Comparison of ENCODE assay signal across 8 cellular contexts in genomic region chr3:129607391-129608068, GRCh38. TPM values are rescaled to one million over a fixed set of nuclear protein-coding genes. Genes with fewer than 3 reads are reported as not detected.
DNase-seq lines count a peak whose midpoint lies in the region; ATAC-seq and TF ChIP-seq lines count a peak whose summit lies in the region.

No MANE protein-coding gene starts in this region.

- peak overlapping the region; percentile 77 for H3K4me3 Mint-ChIP-seq in activated T-helper 2 cell treated with anti-CD3 and anti-CD28 coated beads, Interferon-gamma antibody, Interleukin-2, Interleukin-4, amounts not matched to agents 10 μg/mL and 5 μg/mL and 100 μg/mL, durations not matched to agents 14 hours and 24 hours and 36 hours (ENCODE audit: low read depth)

- H3K4me1 ChIP-seq in HEK293 (ENCODE audit: control insufficient read depth, insufficient read depth, low read length) (0 out of 2 replicates have a peak, but pooled peaks cover 3% of the 10 kb centered on the region), iPS DF 6.9 (ENCODE audit: control insufficient read depth, insufficient read depth, low read length) (peaks cover 21% of the 10 kb centered on the region), skeletal muscle tissue (ENCODE audit: control insufficient read depth in 3 of 3, insufficient read depth in 3 of 3, low read length in 3 of 3) (peaks cover 58 to 73% (median 67%) of the 10 kb centered on the region in 3 donors)

- H3K9me3 Mint-ChIP-seq in activated T-helper 2 cell treated with anti-CD3 and anti-CD28 coated beads, Interferon-gamma antibody, Interleukin-2, Interleukin-4, amounts not matched to agents 10 μg/mL and 5 μg/mL and 100 μg/mL, durations not matched to agents 14 hours and 24 hours and 36 hours, result no peaks in the 10 kb centered on the region

- H3K27me3 Mint-ChIP-seq in activated T-helper 2 cell treated with anti-CD3 and anti-CD28 coated beads, Interferon-gamma antibody, Interleukin-2, Interleukin-4, amounts not matched to agents 10 μg/mL and 5 μg/mL and 100 μg/mL, durations not matched to agents 14 hours and 24 hours and 36 hours (ENCODE audit: low read depth), result peaks cover 45% of the 10 kb centered on the region

- H3K27ac ChIP-seq in HEK293 (ENCODE audit: extremely low read depth, low read depth, low read length), result no peak overlapping the region
- H3K27ac ChIP-seq in iPS DF 6.9 (ENCODE audit: low read length), result no peak overlapping the region
- H3K27ac ChIP-seq in skeletal muscle tissue (ENCODE audit: low read depth, low read length), result peak overlapping the region; percentile 92

- no peak for DNase-seq in activated T-helper 2 cell treated with anti-CD3 and anti-CD28 coated beads, Interferon-gamma antibody, Interleukin-2, Interleukin-4, amounts not matched to agents 10 μg/mL and 5 μg/mL and 100 μg/mL, durations not matched to agents 14 hours and 24 hours and 36 hours (ENCODE audit: low spot score)
- no peak for DNase-seq in iPS DF 6.9 (ENCODE audit: low read depth, low spot score)
- DNase-seq in NCI-H187 (lab: John Stamatoyannopoulos, UW), result no peak
- no peak for DNase-seq in NCI-H446 treated with DMSO at 0.1 percent for 48 hours (lab: John Stamatoyannopoulos, UW)

- ATAC-seq in GM21619 (IDR thresholded peaks at IDR 0.05; ENCODE audit: unreplicated experiment) (no peak), HG03457 (IDR thresholded peaks at IDR 0.05; ENCODE audit: unreplicated experiment) (no peak)

- H3K4me1 Mint-ChIP-seq in activated T-helper 2 cell treated with anti-CD3 and anti-CD28 coated beads, Interferon-gamma antibody, Interleukin-2, Interleukin-4, amounts not matched to agents 10 μg/mL and 5 μg/mL and 100 μg/mL, durations not matched to agents 14 hours and 24 hours and 36 hours (ENCODE audit: low read depth), result peaks cover 10% of the 10 kb centered on the region

- H3K9ac ChIP-seq in skeletal muscle tissue (ENCODE audit: low read depth in 1 of 3, low read length in 3 of 3), result peak overlapping the region; percentile 67 to 74 (median 68)

- H3K36me3 ChIP-seq in HEK293 (ENCODE audit: control insufficient read depth in 2 of 2, insufficient read depth in 1 of 2, low read length in 2 of 2), result no peaks in the 10 kb centered on the region
- no peaks in the 10 kb centered on the region for H3K36me3 ChIP-seq in iPS DF 6.9 (ENCODE audit: control insufficient read depth, insufficient read depth, low read length)
- H3K36me3 ChIP-seq in skeletal muscle tissue (ENCODE audit: control insufficient read depth in 3 of 3, insufficient read depth in 3 of 3, low read length in 3 of 3), result peaks cover 0 to 4% (median 0%) of the 10 kb centered on the region in 3 donors

- intact Hi-C loops in activated T-helper 2 cell treated with anti-CD3 and anti-CD28 coated beads, Interferon-gamma antibody, Interleukin-2, Interleukin-4, amounts not matched to agents 10 μg/mL and 5 μg/mL and 100 μg/mL, durations not matched to agents 14 hours and 24 hours and 36 hours (cut with micrococcal nuclease), result loop anchor here (5.0 kb wide), 1 partner anchor 285 kb away; the partner anchor contains the start of gene TMCC1

- TF ChIP-seq CTCF in HEK293 (tag by site-specific recombination; IDR thresholded peaks at IDR 0.05), result no peak

- no CpG with 5 or more reads among the region's 18 CpGs for WGBS in iPS DF 6.9 (ENCODE audit: insufficient coverage, insufficient read length)

- no peak overlapping the region for H3K27ac Mint-ChIP-seq in activated T-helper 2 cell treated with anti-CD3 and anti-CD28 coated beads, Interferon-gamma antibody, Interleukin-2, Interleukin-4, amounts not matched to agents 10 μg/mL and 5 μg/mL and 100 μg/mL, durations not matched to agents 14 hours and 24 hours and 36 hours

- CTCF ChIA-PET in HEK293 (lab: Yijun Ruan, JAX), result no interaction called here

- H3K27me3 ChIP-seq in iPS DF 6.9 (ENCODE audit: control insufficient read depth, insufficient read depth, low read length), result peaks cover 6% of the 10 kb centered on the region; the same call in 1 of the 2 replicates
- H3K27me3 ChIP-seq in skeletal muscle tissue (ENCODE audit: control insufficient read depth in 3 of 3, insufficient read depth in 3 of 3, low read length in 3 of 3), result peaks cover 0 to 14% (median 13%) of the 10 kb centered on the region in 3 donors

- POLR2A ChIA-PET in HEK293 (lab: Yijun Ruan, JAX), result no interaction called here

- H3K4me3 ChIP-seq in HEK293 (ENCODE audit: low read depth, low read length), result peak overlapping the region; percentile 35
- peak overlapping the region; percentile 57; the same call in 1 of the 2 replicates for H3K4me3 ChIP-seq in iPS DF 6.9 (ENCODE audit: low read length)
- peak overlapping the region; percentile 58 to 67 (median 59) for H3K4me3 ChIP-seq in skeletal muscle tissue (ENCODE audit: low read length in 3 of 3)

- no peaks in the 10 kb centered on the region for H3K9me3 ChIP-seq in HEK293 (ENCODE audit: control insufficient read depth, insufficient read depth, low read depth, low read length)
- H3K9me3 ChIP-seq in iPS DF 6.9 (ENCODE audit: control insufficient read depth, insufficient read depth, low read length), result no peaks in the 10 kb centered on the region
- no peaks in the 10 kb centered on the region for H3K9me3 ChIP-seq in skeletal muscle tissue (ENCODE audit: control insufficient read depth in 3 of 3, low read length in 3 of 3)

- H3K36me3 Mint-ChIP-seq in activated T-helper 2 cell treated with anti-CD3 and anti-CD28 coated beads, Interferon-gamma antibody, Interleukin-2, Interleukin-4, amounts not matched to agents 10 μg/mL and 5 μg/mL and 100 μg/mL, durations not matched to agents 14 hours and 24 hours and 36 hours (ENCODE audit: low read depth), result no peaks in the 10 kb centered on the region

TF ChIP-seq in HEK293, 187 proteins besides CTCF, POLR2A, EP300 and RAD21:
- TF ChIP-seq ZNF16 (tag by site-specific recombination; IDR thresholded peaks at IDR 0.05; ENCODE audit: low read depth) (no peak), ZNF626 (tag by site-specific recombination; IDR thresholded peaks at IDR 0.05) (no peak), ZNF366 (tag by site-specific recombination; conservative IDR thresholded peaks at IDR 0.05) (peak; percentile 45; the same call in 1 of the 2 replicates), ZNF114 (tag by site-specific recombination; IDR thresholded peaks at IDR 0.05) (no peak), PRDM4 (tag by site-specific recombination; IDR thresholded peaks at IDR 0.05) (no peak), ZNF426 (tag by site-specific recombination; IDR thresholded peaks at IDR 0.05) (no peak)

RNA-seq across cellular contexts. Expression of gene PLXND1, which starts 1.1 kb away (rescaled TPM):
- 1.3 and 2.7 TPM in 2 replicates for total RNA-seq in activated T-helper 2 cell treated with anti-CD3 and anti-CD28 coated beads, Interferon-gamma antibody, Interleukin-2, Interleukin-4, amounts not matched to agents 10 μg/mL and 5 μg/mL and 100 μg/mL, durations not matched to agents 14 hours and 24 hours and 36 hours
- total RNA-seq in skeletal muscle tissue, result 92.4 TPM

Comparison
In these comparisons a context has a peak if more than half of its experiments do, and no peak if none do; other contexts are left out.
1. RNA of gene PLXND1, which starts 1.1 kb away (total RNA-seq): 92.4 TPM in skeletal muscle tissue (single experiment); 1.3 to 2.7 TPM in activated T-helper 2 cell treated with anti-CD3 and anti-CD28 coated beads, Interferon-gamma antibody, Interleukin-2, Interleukin-4, amounts not matched to agents 10 μg/mL and 5 μg/mL and 100 μg/mL, durations not matched to agents 14 hours and 24 hours and 36 hours; every median in the first group is over 10 times any median in the second.
2. Peak in every context shown above with its lines, with median percentiles within 50 percentile points of each other: H3K4me3 ChIP-seq.